17 cellular contexts compared by ENCODE assay signal in genomic region chr5:150670275-150670960, GRCh38. TPM values are rescaled to one million over a fixed set of nuclear protein-coding genes. Genes with fewer than 3 reads are reported as not detected.
DNase-seq lines count a peak whose midpoint lies in the region; ATAC-seq, FAIRE-seq and TF ChIP-seq lines count a peak whose summit lies in the region.
"Had no signal": no experiment of that assay in that cellular context is flagged by ENCODE, and none has a peak within 500 bp of the region (broad histone marks: within the 10 kb centered on the region; RNA-seq: fewer than 3 reads in every experiment).

No MANE protein-coding gene starts in this region.

- 64% methylated on average over 14 of the region's 14 CpGs; no CpG with 5 or more reads in 1 of the 2 experiments for WGBS in H1 (ENCODE audit: extremely low coverage in 1 of 2, insufficient coverage in 1 of 2, insufficient read length in 1 of 2, insufficient replicate concordance in 2 of 2, low coverage in 1 of 2, low lambda C conversion rate in 2 of 2, missing lambda C conversion rate in 1 of 2), 2 experiments

- peak; percentile 85 for FAIRE-seq in H1 (lab: Jason Lieb, UNC)
- FAIRE-seq: bronchial epithelial cell, endometrium, HepG2 had no signal

- no peak for TF ChIP-seq CTCF in H1 (IDR thresholded peaks at IDR 0.05; ENCODE audit: control extremely low read depth in 1 of 3, insufficient read depth in 1 of 3, low read depth in 1 of 3, low read length in 3 of 3)
- no peak for TF ChIP-seq CTCF in neural progenitor cell (IDR thresholded peaks at IDR 0.05)
- no peak for TF ChIP-seq CTCF in foreskin keratinocyte (conservative IDR thresholded peaks at IDR 0.05)
- no peak for TF ChIP-seq CTCF in Calu3 (IDR thresholded peaks at IDR 0.05; ENCODE audit: unreplicated experiment)

- peak overlapping the region; percentile 7; the same call in 1 of the 2 replicates for H2BK12ac ChIP-seq in H1 (ENCODE audit: low read depth, low read length)

- H3K18ac ChIP-seq in H1 (ENCODE audit: extremely low read depth, low read length) = peak overlapping the region; percentile 84; the same call in 1 of the 2 replicates

- H4K20me1 ChIP-seq in H1 (replicated peaks in 1 of 2; ENCODE audit: control insufficient read depth in 1 of 2, insufficient read depth in 2 of 2, low read length in 2 of 2) = no peaks in the 10 kb centered on the region
- H4K20me1 ChIP-seq in neural progenitor cell (ENCODE audit: low read depth) = no peaks in the 10 kb centered on the region

- H4K5ac ChIP-seq in H1 (ENCODE audit: insufficient read length, low read depth, low read length) = peak overlapping the region; percentile 16

- peak overlapping the region; percentile 45; the same call in 1 of the 2 replicates for H2BK5ac ChIP-seq in H1 (ENCODE audit: low read depth, low read length)

- H3K27me3 Mint-ChIP-seq in activated CD4-positive, alpha-beta memory T cell treated with anti-CD3 and anti-CD28 coated beads for 36 hours = peaks cover 18% of the 10 kb centered on the region
- H3K27me3 Mint-ChIP-seq in activated CD4-positive, alpha-beta memory T cell treated with anti-CD3 and anti-CD28 coated beads, Interleukin-2, amount 10 ng/mL, durations not matched to agents 7 days and 5 days = peaks cover 22% of the 10 kb centered on the region
- peaks cover 21% of the 10 kb centered on the region for H3K27me3 Mint-ChIP-seq in neural progenitor cell (ENCODE audit: insufficient read depth, low read depth)
- peaks cover 22% of the 10 kb centered on the region for H3K27me3 Mint-ChIP-seq in Calu3 (ENCODE audit: unreplicated experiment)

- no peak for ATAC-seq in HG03565 (IDR thresholded peaks at IDR 0.05; ENCODE audit: unreplicated experiment)
- no peak for ATAC-seq in foreskin keratinocyte
- ATAC-seq: HepG2 had no signal

- H3F3A ChIP-seq in neural progenitor cell (ENCODE audit: low read depth) = peaks cover 16% of the 10 kb centered on the region

- 0 out of 2 replicates have a peak overlapping the region, but pooled peaks have one; percentile 87 for H2AK5ac ChIP-seq in H1 (ENCODE audit: low read depth, low read length)

- H3K23me2 ChIP-seq in H1 (ENCODE audit: low read depth, low read length) = peaks cover 9% of the 10 kb centered on the region

- H4K91ac ChIP-seq in H1 (replicated peaks; ENCODE audit: insufficient read length, low read length) = peak overlapping the region; percentile 6

- H3K4me1 Mint-ChIP-seq in activated CD4-positive, alpha-beta memory T cell treated with anti-CD3 and anti-CD28 coated beads for 36 hours (ENCODE audit: low read depth) = no peaks in the 10 kb centered on the region
- H3K4me1 Mint-ChIP-seq in activated CD4-positive, alpha-beta memory T cell treated with anti-CD3 and anti-CD28 coated beads, Interleukin-2, amount 10 ng/mL, durations not matched to agents 7 days and 5 days = peaks cover 7% of the 10 kb centered on the region
- H3K4me1 Mint-ChIP-seq in neural progenitor cell = peaks cover 13% of the 10 kb centered on the region
- no peaks in the 10 kb centered on the region for H3K4me1 Mint-ChIP-seq in Calu3 (ENCODE audit: low read depth, unreplicated experiment)

- peak overlapping the region; percentile 73 to 94; a peak in 3 of 4 replicates for H3K4me2 ChIP-seq in H1 (ENCODE audit: insufficient read depth in 1 of 2, low read depth in 2 of 2, low read length in 2 of 2)
- peak overlapping the region; percentile 29 for H3K4me2 ChIP-seq in neural progenitor cell

- H2BK15ac ChIP-seq in H1 (ENCODE audit: low read length) = peak overlapping the region; percentile 95

- peak overlapping the region; percentile 94; the same call in 1 of the 2 replicates for H3K4me3 ChIP-seq in HUES6 (ENCODE audit: low read depth, low read length)
- H3K4me3 ChIP-seq in H1 (ENCODE audit: extremely low read depth in 1 of 4, insufficient read depth in 2 of 4, low read depth in 3 of 4, low read length in 4 of 4) = peak overlapping the region; percentile 16 to 96 (median 91); a peak in 6 of 8 replicates
- no peak overlapping the region for H3K4me3 ChIP-seq in neural progenitor cell

- no peak overlapping the region for H3K4ac ChIP-seq in H1 (replicated peaks; ENCODE audit: insufficient read length, low read depth, low read length)

- H3K4me1 ChIP-seq in HUES6 (ENCODE audit: control insufficient read depth, insufficient read depth, low read length) = peaks cover 31% of the 10 kb centered on the region
- H3K4me1 ChIP-seq in H1 (replicated peaks in 1 of 4; ENCODE audit: control insufficient read depth in 3 of 4, insufficient read depth in 4 of 4, low read length in 3 of 4) = peaks cover 5 to 23% (median 14%) of the 10 kb centered on the region in 4 experiments
- H3K4me1 ChIP-seq in neural progenitor cell = peaks cover 5% of the 10 kb centered on the region
- peaks cover 3% of the 10 kb centered on the region for H3K4me1 ChIP-seq in foreskin keratinocyte

- no peak overlapping the region for H3K56ac ChIP-seq in H1 (replicated peaks; ENCODE audit: insufficient read length, low read depth, low read length)

- H2AFZ ChIP-seq in H1 (ENCODE audit: low read length) (no peak overlapping the region), neural progenitor cell (replicated peaks) (no peak overlapping the region)

- peaks cover 0 to 9% of the 10 kb centered on the region in 2 experiments; a peak in 2 of 4 replicates for H3K79me2 ChIP-seq in H1 (ENCODE audit: control insufficient read depth in 1 of 2, insufficient read depth in 2 of 2, low read length in 2 of 2)
- no peaks in the 10 kb centered on the region for H3K79me2 ChIP-seq in neural progenitor cell (ENCODE audit: low read depth)

- no peak overlapping the region for H3K23ac ChIP-seq in H1 (ENCODE audit: insufficient read length)

- H3K4me3 Mint-ChIP-seq in activated CD4-positive, alpha-beta memory T cell treated with anti-CD3 and anti-CD28 coated beads for 36 hours = peak overlapping the region; percentile 17
- H3K4me3 Mint-ChIP-seq in activated CD4-positive, alpha-beta memory T cell treated with anti-CD3 and anti-CD28 coated beads, Interleukin-2, amount 10 ng/mL, durations not matched to agents 7 days and 5 days = no peak overlapping the region
- H3K4me3 Mint-ChIP-seq in neural progenitor cell = peak overlapping the region; percentile 82
- no peak overlapping the region for H3K4me3 Mint-ChIP-seq in Calu3 (ENCODE audit: low read depth, unreplicated experiment)

- no peak for TF ChIP-seq POLR2A in H1 (IDR thresholded peaks at IDR 0.05; ENCODE audit: control extremely low read depth in 1 of 2, low read depth in 2 of 2, low read length in 2 of 2)

- POLR2A ChIA-PET in activated CD4-positive, alpha-beta memory T cell treated with anti-CD3 and anti-CD28 coated beads for 36 hours (lab: Charles Lee) = no interaction called here
- POLR2A ChIA-PET in activated CD4-positive, alpha-beta memory T cell treated with anti-CD3 and anti-CD28 coated beads, Interleukin-2, amount 10 ng/mL, durations not matched to agents 7 days and 5 days (lab: Charles Lee) = interaction anchor here (1.7 kb wide), 1 partner anchor 30 kb away, joined by 6 read pairs; the partner anchor contains the start of gene RBM22
- POLR2A ChIA-PET in H1 (lab: Charles Lee; ENCODE audit: partially characterized antibody) = interaction anchor here (1.1 to 4.7 kb wide), 6 partner anchors 11 to 221 kb away, joined by 3 to 70 read pairs (median 15); partner anchors contain the start of genes MYOZ3, RBM22 and RPS14

- TF ChIP-seq RAD21 in H1 (IDR thresholded peaks at IDR 0.05 in 1 of 2, conservative IDR thresholded peaks at IDR 0.05 in 1 of 2; ENCODE audit: low read depth in 2 of 2, low read length in 2 of 2) = no peak

- no peak for TF ChIP-seq EP300 in H1 (IDR thresholded peaks at IDR 0.05; ENCODE audit: borderline replicate concordance in 1 of 2, low read depth in 2 of 2, low read length in 2 of 2)

- no peaks in the 10 kb centered on the region for H3K36me3 Mint-ChIP-seq in activated CD4-positive, alpha-beta memory T cell treated with anti-CD3 and anti-CD28 coated beads for 36 hours
- no peaks in the 10 kb centered on the region for H3K36me3 Mint-ChIP-seq in activated CD4-positive, alpha-beta memory T cell treated with anti-CD3 and anti-CD28 coated beads, Interleukin-2, amount 10 ng/mL, durations not matched to agents 7 days and 5 days (ENCODE audit: low read depth)
- H3K36me3 Mint-ChIP-seq in neural progenitor cell = no peaks in the 10 kb centered on the region
- H3K36me3 Mint-ChIP-seq in Calu3 (ENCODE audit: insufficient read depth, unreplicated experiment) = no peaks in the 10 kb centered on the region

- CTCF ChIA-PET in activated CD4-positive, alpha-beta memory T cell treated with anti-CD3 and anti-CD28 coated beads for 36 hours (lab: Charles Lee) = interaction anchor here (0.7 kb wide), 1 partner anchor 15 kb away, joined by 3 read pairs; no protein-coding TSS in a partner anchor
- CTCF ChIA-PET in activated CD4-positive, alpha-beta memory T cell treated with anti-CD3 and anti-CD28 coated beads, Interleukin-2, amount 10 ng/mL, durations not matched to agents 7 days and 5 days (lab: Charles Lee) = interaction anchor here (1.5 kb wide), 1 partner anchor 30 kb away, joined by 4 read pairs; the partner anchor contains the start of gene RBM22
- CTCF ChIA-PET in H1 (lab: Charles Lee; ENCODE audit: partially characterized antibody) = interaction anchor here (0.7 to 2.5 kb wide), 4 partner anchors 9 to 221 kb away, joined by 3 to 8 read pairs (median 6); partner anchors contain the start of genes MYOZ3 and RPS14
- CTCF ChIA-PET in Calu3 (lab: Charles Lee) = interaction anchor here (0.6 kb wide), 1 partner anchor 1515 kb away, joined by 3 read pairs; no protein-coding TSS in a partner anchor

- 0 out of 2 replicates have a peak, but pooled peaks cover 3% of the 10 kb centered on the region for H3K36me3 ChIP-seq in HUES6 (ENCODE audit: control insufficient read depth, insufficient read depth, low read length)
- peaks cover 0 to 12% (median 0%) of the 10 kb centered on the region in 4 experiments; a peak in 2 of 8 replicates for H3K36me3 ChIP-seq in H1 (ENCODE audit: control insufficient read depth in 2 of 4, insufficient read depth in 4 of 4, low read length in 3 of 4)
- H3K36me3 ChIP-seq in neural progenitor cell = no peaks in the 10 kb centered on the region
- H3K36me3 ChIP-seq: spleen, tibial nerve had no signal

- H2BK20ac ChIP-seq in H1 (ENCODE audit: low read length) = no peak overlapping the region

- H3K27ac ChIP-seq in HUES6 (ENCODE audit: low read depth, low read length) = no peak overlapping the region
- H3K27ac ChIP-seq in H1 (ENCODE audit: low read depth, low read length) = no peak overlapping the region
- H3K27ac ChIP-seq in neural progenitor cell = no peak overlapping the region
- no peak overlapping the region for H3K27ac ChIP-seq in foreskin keratinocyte
- H3K27ac ChIP-seq: spleen had no signal

- no peak overlapping the region for H4K8ac ChIP-seq in H1 (ENCODE audit: extremely low read depth, insufficient read depth, low read length)

- H3K9ac ChIP-seq in HUES6 (ENCODE audit: low read length) (peak overlapping the region; percentile 96), H1 (replicated peaks in 1 of 4; ENCODE audit: extremely low read depth in 1 of 4, low read depth in 3 of 4, low read length in 3 of 4) (peak overlapping the region in 2 of 4 experiments; percentile 10 to 20; a peak in 1 of 7 replicates), neural progenitor cell (no peak overlapping the region)

- H3K79me1 ChIP-seq in H1 (ENCODE audit: low read depth, low read length) = no peaks in the 10 kb centered on the region

- H3K9me3 Mint-ChIP-seq in activated CD4-positive, alpha-beta memory T cell treated with anti-CD3 and anti-CD28 coated beads for 36 hours = no peaks in the 10 kb centered on the region
- no peaks in the 10 kb centered on the region for H3K9me3 Mint-ChIP-seq in activated CD4-positive, alpha-beta memory T cell treated with anti-CD3 and anti-CD28 coated beads, Interleukin-2, amount 10 ng/mL, durations not matched to agents 7 days and 5 days
- peaks cover 2% of the 10 kb centered on the region for H3K9me3 Mint-ChIP-seq in neural progenitor cell
- no peaks in the 10 kb centered on the region for H3K9me3 Mint-ChIP-seq in Calu3 (ENCODE audit: low read depth, unreplicated experiment)

- no peaks in the 10 kb centered on the region for H3K27me3 ChIP-seq in HUES6 (ENCODE audit: control insufficient read depth, insufficient read depth, low read length)
- no peaks in the 10 kb centered on the region for H3K27me3 ChIP-seq in H1 (replicated peaks in 1 of 4; ENCODE audit: control insufficient read depth in 3 of 4, extremely low read depth in 1 of 4, insufficient read depth in 3 of 4, low read length in 3 of 4)
- H3K27me3 ChIP-seq in neural progenitor cell = peaks cover 33% of the 10 kb centered on the region
- H3K27me3 ChIP-seq in foreskin keratinocyte = peaks cover 14% of the 10 kb centered on the region
- H3K27me3 ChIP-seq: tibial nerve had no signal

- no peak overlapping the region for H3K14ac ChIP-seq in H1 (ENCODE audit: insufficient read length)

- H3K9me3 ChIP-seq in HUES6 (ENCODE audit: control insufficient read depth, insufficient read depth, low read depth, low read length) (no peaks in the 10 kb centered on the region), H1 (ENCODE audit: insufficient read depth in 2 of 2, low read depth in 1 of 2, low read length in 1 of 2) (no peaks in the 10 kb centered on the region), neural progenitor cell (ENCODE audit: low read depth) (no peaks in the 10 kb centered on the region)
- H3K9me3 ChIP-seq: spleen, tibial nerve had no signal

- intact Hi-C loops in activated CD4-positive, alpha-beta memory T cell treated with anti-CD3 and anti-CD28 coated beads for 36 hours (cut with micrococcal nuclease) = no loop called here
- intact Hi-C loops in Calu3 (cut with micrococcal nuclease; ENCODE audit: unreplicated experiment) = no loop called here

- DNase-seq in activated CD4-positive, alpha-beta memory T cell treated with anti-CD3 and anti-CD28 coated beads for 36 hours = no peak
- DNase-seq in activated CD4-positive, alpha-beta memory T cell treated with anti-CD3 and anti-CD28 coated beads, Interleukin-2, amount 10 ng/mL, durations not matched to agents 7 days and 5 days = no peak
- no peak for DNase-seq in H1 (ENCODE audit: low read depth in 1 of 2, low spot score in 2 of 2)
- DNase-seq in neural progenitor cell (ENCODE audit: low spot score) = peak; percentile 50
- DNase-seq in foreskin keratinocyte = no peak
- DNase-seq in Calu3 = no peak
- DNase-seq: activated CD4-positive, CD25-positive, alpha-beta regulatory T cell treated with anti-CD3 and anti-CD28 coated beads, Interleukin-2, amount 50 U/mL, for 72 hours; activated gamma-delta T cell; NCI-H1048; occipital lobe; spleen had no signal

- H3K27ac Mint-ChIP-seq in activated CD4-positive, alpha-beta memory T cell treated with anti-CD3 and anti-CD28 coated beads for 36 hours = no peak overlapping the region
- no peak overlapping the region for H3K27ac Mint-ChIP-seq in activated CD4-positive, alpha-beta memory T cell treated with anti-CD3 and anti-CD28 coated beads, Interleukin-2, amount 10 ng/mL, durations not matched to agents 7 days and 5 days
- no peak overlapping the region for H3K27ac Mint-ChIP-seq in neural progenitor cell
- no peak overlapping the region for H3K27ac Mint-ChIP-seq in Calu3 (ENCODE audit: unreplicated experiment)

- no peak overlapping the region for H2BK120ac ChIP-seq in H1 (replicated peaks; ENCODE audit: low read depth, low read length)

- BruUV-seq in Calu3 (replicated peaks; lab: Mats Ljungman, UMichigan) = no TSS peak

RNA-seq across cellular contexts. Expression of gene MYOZ3, which starts 9.4 kb away (rescaled TPM):
- total RNA-seq in activated CD4-positive, alpha-beta memory T cell treated with anti-CD3 and anti-CD28 coated beads for 36 hours = under 1 TPM; 0.07 to 0.21 TPM
- total RNA-seq in activated CD4-positive, alpha-beta memory T cell treated with anti-CD3 and anti-CD28 coated beads, Interleukin-2, amount 10 ng/mL, durations not matched to agents 7 days and 5 days = under 1 TPM in 1 of 2 experiments, not detected in 1; 0.13 TPM
- total RNA-seq in H1 (2021; fragmentation: NEBNext Ultra II Directional; extraction: Animal tissue kit (Norgen Biotek cat#: 25700)) = 19.1 and 19.4 TPM in 2 replicates
- polyA plus RNA-seq in H1 (2011; rRNA removed) (9.6 and 12.4 TPM in 2 replicates), foreskin keratinocyte (0.33 and 0.35 TPM in 2 replicates)
- 10.0 TPM for polyA plus RNA-seq in H1 (2011; cell fraction: cytosol; rRNA removed)
- polyA plus RNA-seq in H1 (2011; cell fraction: nucleus; rRNA removed) = 15.5 TPM
- polyA plus RNA-seq in H1 (2012, experiment 1 of 2) = 26.8 to 40.0 TPM (median 29.3 TPM) in 4 replicates
- 13.4 TPM for polyA plus RNA-seq in H1 (2012, experiment 2 of 2)
- polyA plus RNA-seq in H1 (2013, experiment 1 of 2) = 17.4 TPM
- 12.8 TPM for polyA plus RNA-seq in H1 (2013, experiment 2 of 2)
- polyA minus RNA-seq in H1 (2011; rRNA and poly(A)+ RNA removed) = 7.4 and 9.0 TPM in 2 replicates
- 21.7 TPM for polyA minus RNA-seq in H1 (2011; cell fraction: cytosol; rRNA and poly(A)+ RNA removed)
- polyA minus RNA-seq in H1 (2011; cell fraction: nucleus; rRNA and poly(A)+ RNA removed) = 28.7 TPM
- total RNA-seq in neural progenitor cell (ENCODE audit: low replicate concordance) (0.43 and 0.90 TPM in 2 replicates), foreskin keratinocyte (0.34 and 0.53 TPM in 2 replicates), Calu3 (2022) (not detected in 2 replicates)
- total RNA-seq: bronchial epithelial cell, HepG2 had no signal

RNA-seq across cellular contexts. Expression of gene SYNPO, which starts 30.0 kb away (rescaled TPM):
- under 1 TPM; 0.10 to 0.14 TPM for total RNA-seq in activated CD4-positive, alpha-beta memory T cell treated with anti-CD3 and anti-CD28 coated beads for 36 hours
- under 1 TPM; 0.08 to 0.10 TPM for total RNA-seq in activated CD4-positive, alpha-beta memory T cell treated with anti-CD3 and anti-CD28 coated beads, Interleukin-2, amount 10 ng/mL, durations not matched to agents 7 days and 5 days
- 1.9 and 2.3 TPM in 2 replicates for total RNA-seq in H1 (2021; fragmentation: NEBNext Ultra II Directional; extraction: Animal tissue kit (Norgen Biotek cat#: 25700))
- polyA plus RNA-seq in H1 (2011; rRNA removed) = 2.2 and 2.3 TPM in 2 replicates
- polyA plus RNA-seq in H1 (2011; cell fraction: cytosol; rRNA removed) = 1.7 TPM
- polyA plus RNA-seq in H1 (2011; cell fraction: nucleus; rRNA removed) = 3.0 TPM
- polyA plus RNA-seq in H1 (2012, experiment 1 of 2) = 0.95 to 1.6 TPM (median 1.3 TPM) in 4 replicates
- polyA plus RNA-seq in H1 (2012, experiment 2 of 2) = 1.3 TPM
- polyA plus RNA-seq in H1 (2013, experiment 1 of 2) = 1.9 TPM
- 1.7 TPM for polyA plus RNA-seq in H1 (2013, experiment 2 of 2)
- 1.8 and 5.5 TPM in 2 replicates for polyA minus RNA-seq in H1 (2011; rRNA and poly(A)+ RNA removed)
- polyA minus RNA-seq in H1 (2011; cell fraction: cytosol; rRNA and poly(A)+ RNA removed) = 1.2 TPM
- polyA minus RNA-seq in H1 (2011; cell fraction: nucleus; rRNA and poly(A)+ RNA removed) = 3.1 TPM
- total RNA-seq in neural progenitor cell (ENCODE audit: low replicate concordance) = 0.41 and 1.3 TPM in 2 replicates
- 8.8 and 10.1 TPM in 2 replicates for total RNA-seq in foreskin keratinocyte
- 6.9 and 7.0 TPM in 2 replicates for polyA plus RNA-seq in foreskin keratinocyte
- 0.92 and 2.5 TPM in 2 replicates for total RNA-seq in Calu3 (2022)

RNA-seq across cellular contexts. Expression of gene RBM22, which starts 30.4 kb away (rescaled TPM):
- total RNA-seq in activated CD4-positive, alpha-beta memory T cell treated with anti-CD3 and anti-CD28 coated beads for 36 hours = 10 to 100 TPM; 59.6 to 66.4 TPM
- 10 to 100 TPM; 66.8 to 70.7 TPM for total RNA-seq in activated CD4-positive, alpha-beta memory T cell treated with anti-CD3 and anti-CD28 coated beads, Interleukin-2, amount 10 ng/mL, durations not matched to agents 7 days and 5 days
- 33.9 and 34.0 TPM in 2 replicates for total RNA-seq in H1 (2021; fragmentation: NEBNext Ultra II Directional; extraction: Animal tissue kit (Norgen Biotek cat#: 25700))
- polyA plus RNA-seq in H1 (2011; rRNA removed) = 20.8 TPM in 2 replicates
- 23.6 TPM for polyA plus RNA-seq in H1 (2011; cell fraction: cytosol; rRNA removed)
- 18.2 TPM for polyA plus RNA-seq in H1 (2011; cell fraction: nucleus; rRNA removed)
- polyA plus RNA-seq in H1 (2012, experiment 1 of 2) = 25.7 to 30.8 TPM (median 28.0 TPM) in 4 replicates
- polyA plus RNA-seq in H1 (2012, experiment 2 of 2) = 12.1 TPM
- 28.6 TPM for polyA plus RNA-seq in H1 (2013, experiment 1 of 2)
- polyA plus RNA-seq in H1 (2013, experiment 2 of 2) = 28.3 TPM
- 22.6 and 31.1 TPM in 2 replicates for polyA minus RNA-seq in H1 (2011; rRNA and poly(A)+ RNA removed)
- polyA minus RNA-seq in H1 (2011; cell fraction: cytosol; rRNA and poly(A)+ RNA removed) = 20.6 TPM
- 33.2 TPM for polyA minus RNA-seq in H1 (2011; cell fraction: nucleus; rRNA and poly(A)+ RNA removed)
- 46.1 and 52.4 TPM in 2 replicates for total RNA-seq in neural progenitor cell (ENCODE audit: low replicate concordance)
- 43.2 and 47.2 TPM in 2 replicates for total RNA-seq in foreskin keratinocyte
- 29.0 and 33.9 TPM in 2 replicates for polyA plus RNA-seq in foreskin keratinocyte
- total RNA-seq in Calu3 (2022) = 53.4 and 60.8 TPM in 2 replicates

Comparison
In these comparisons a context has a peak if more than half of its experiments do, and no peak if none do; other contexts are left out.
1. H3K4me3 Mint-ChIP-seq: peak in activated CD4-positive, alpha-beta memory T cell treated with anti-CD3 and anti-CD28 coated beads for 36 hours (single experiment) and neural progenitor cell (single experiment); none in activated CD4-positive, alpha-beta memory T cell treated with anti-CD3 and anti-CD28 coated beads, Interleukin-2, amount 10 ng/mL, durations not matched to agents 7 days and 5 days (single experiment) and Calu3 (single experiment).
2. RNA of gene MYOZ3, which starts 9.4 kb away (total RNA-seq): 19.1 to 19.4 TPM in H1; 0.43 to 0.90 TPM in neural progenitor cell, 0.34 to 0.53 TPM in foreskin keratinocyte, 0.07 to 0.21 TPM in activated CD4-positive, alpha-beta memory T cell treated with anti-CD3 and anti-CD28 coated beads for 36 hours, 0.13 TPM in activated CD4-positive, alpha-beta memory T cell treated with anti-CD3 and anti-CD28 coated beads, Interleukin-2, amount 10 ng/mL, durations not matched to agents 7 days and 5 days and not detected in Calu3; every median in the first group is over 10 times any median in the second.